24 cellular contexts compared by ENCODE assay signal in the genomic region with DNA sequence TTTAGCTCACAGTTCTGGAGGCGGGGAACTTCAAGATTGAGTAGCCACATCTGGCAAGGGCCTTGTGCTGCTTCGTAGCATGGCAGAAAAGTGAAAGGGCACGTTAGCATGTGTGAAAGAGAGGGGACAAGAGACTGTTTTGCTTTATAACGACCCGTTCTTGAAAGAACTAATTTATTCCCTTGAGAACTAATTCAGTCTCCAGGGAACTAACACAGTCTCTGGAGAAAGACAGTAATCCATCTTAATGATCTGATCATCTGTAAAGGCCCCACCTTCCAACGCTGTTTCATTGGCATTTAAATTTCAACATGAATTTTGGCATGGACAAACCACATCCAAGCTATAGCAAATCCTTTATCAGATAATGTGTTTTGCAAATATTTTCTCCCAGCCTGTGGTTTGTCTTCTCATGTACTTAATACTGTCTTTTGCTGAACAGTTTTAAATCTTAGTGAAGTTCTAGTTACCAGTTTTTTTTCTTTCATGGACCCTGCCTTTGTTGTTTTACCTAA. TPM values are rescaled to one million over a fixed set of nuclear protein-coding genes. Genes with fewer than 3 reads are reported as not detected.
A peak's percentile ranks its signal among the peaks of the same experiment; 100 is the strongest.
DNase-seq lines count a peak whose midpoint lies in the region; ATAC-seq, FAIRE-seq and TF ChIP-seq lines count a peak whose summit lies in the region.
"Had no signal": no experiment of that assay in that cellular context is flagged by ENCODE, and none has a peak within 500 bp of the region (broad histone marks: within the 10 kb centered on the region; RNA-seq: fewer than 3 reads in every experiment).

No MANE protein-coding gene starts in this region.

- H3K4me1 ChIP-seq in GM23338 (ENCODE audit: insufficient read depth) (no peaks in the 10 kb centered on the region), astrocyte (ENCODE audit: insufficient read depth, low read length) (no peaks in the 10 kb centered on the region), neural progenitor cell (peaks cover 6% of the 10 kb centered on the region)
- H3K4me1 ChIP-seq: SJSA1 had no signal

- no peak for FAIRE-seq in astrocyte (lab: Jason Lieb, UNC)
- FAIRE-seq: GM12891, H1 had no signal

- peaks cover 23% of the 10 kb centered on the region; the same call in 2 of the 3 replicates for H3K36me3 Mint-ChIP-seq in GM23338 (ENCODE audit: low read depth)
- peaks cover 13% of the 10 kb centered on the region for H3K36me3 Mint-ChIP-seq in astrocyte (ENCODE audit: low read depth, unreplicated experiment)
- H3K36me3 Mint-ChIP-seq in neural progenitor cell = peaks cover 14% of the 10 kb centered on the region

- H3K27me3 Mint-ChIP-seq in GM23338 (ENCODE audit: insufficient read depth, low read depth, poor library complexity) = no peaks in the 10 kb centered on the region
- H3K27me3 Mint-ChIP-seq in astrocyte (ENCODE audit: low read depth, unreplicated experiment) = no peaks in the 10 kb centered on the region
- H3K27me3 Mint-ChIP-seq in neural progenitor cell (ENCODE audit: insufficient read depth, low read depth) = no peaks in the 10 kb centered on the region
- H3K27me3 Mint-ChIP-seq: T-cell had no signal

- H3K27ac ChIP-seq in GM23338 (ENCODE audit: low read depth) = no peak overlapping the region
- no peak overlapping the region for H3K27ac ChIP-seq in astrocyte (ENCODE audit: low read depth, low read length)
- H3K27ac ChIP-seq in neural progenitor cell = peak overlapping the region; percentile 31
- H3K27ac ChIP-seq: HL-60, PC-9, SJSA1 had no signal

- peak; percentile 6 for DNase-seq in AG10803 (ENCODE audit: low read depth)
- no peak for DNase-seq in GM23338 (ENCODE audit: low spot score)
- peak; percentile 47 for DNase-seq in astrocyte (ENCODE audit: low read depth)
- DNase-seq in neural progenitor cell (ENCODE audit: low spot score) = peak; percentile 16
- DNase-seq in Ammon's horn (ENCODE audit: low spot score) = no peak
- no peak for DNase-seq in NCI-H2107 treated with DMSO at 0.1 percent for 48 hours (lab: John Stamatoyannopoulos, UW; ENCODE audit: unreplicated experiment)
- no peak for DNase-seq in A172 (ENCODE audit: low spot score)
- DNase-seq: DMS79, EL, GDM1, NCI-H1092, NCI-H1417 treated with DMSO at 0.1 percent for 48 hours, NCI-H187 treated with DMSO at 0.1 percent for 48 hours, NCI-H446, NCI-H524 treated with DMSO at 0.1 percent for 48 hours, NCI-H774, PC-9, T-cell had no signal

- H3K4me1 Mint-ChIP-seq in GM23338 (no peaks in the 10 kb centered on the region), astrocyte (ENCODE audit: low read depth, unreplicated experiment) (no peaks in the 10 kb centered on the region), neural progenitor cell (no peaks in the 10 kb centered on the region)

- H3F3A ChIP-seq in GM23338 (replicated peaks; ENCODE audit: low read depth) (no peaks in the 10 kb centered on the region), neural progenitor cell (ENCODE audit: low read depth) (no peaks in the 10 kb centered on the region)

- H2AFZ ChIP-seq in GM23338 (no peak overlapping the region), astrocyte (ENCODE audit: low read depth, low read length) (no peak overlapping the region), neural progenitor cell (replicated peaks) (no peak overlapping the region)
- H2AFZ ChIP-seq: PC-9 had no signal

- H4K20me1 ChIP-seq in GM23338 (replicated peaks; ENCODE audit: insufficient read depth) = no peaks in the 10 kb centered on the region; the same call in 1 of the 2 replicates
- no peaks in the 10 kb centered on the region for H4K20me1 ChIP-seq in astrocyte (ENCODE audit: insufficient read depth, low read length)
- no peaks in the 10 kb centered on the region for H4K20me1 ChIP-seq in neural progenitor cell (ENCODE audit: low read depth)

- no peak for ATAC-seq in GM23338
- ATAC-seq: HCT116, Right ventricle myocardium inferior, T-cell had no signal

- H3K27ac Mint-ChIP-seq in GM23338 (0 out of 2 replicates have a peak overlapping the region, but pooled peaks have one; percentile 16), astrocyte (ENCODE audit: unreplicated experiment) (no peak overlapping the region), neural progenitor cell (no peak overlapping the region)

- H3K9me3 Mint-ChIP-seq in GM23338 = no peaks in the 10 kb centered on the region
- peaks cover 2% of the 10 kb centered on the region for H3K9me3 Mint-ChIP-seq in astrocyte (ENCODE audit: unreplicated experiment)
- H3K9me3 Mint-ChIP-seq in neural progenitor cell = no peaks in the 10 kb centered on the region
- H3K9me3 Mint-ChIP-seq: T-cell had no signal

- H3K9me2 ChIP-seq in GM23338 (ENCODE audit: insufficient read depth) = no peaks in the 10 kb centered on the region

- H3K4me3 Mint-ChIP-seq in GM23338 (no peak overlapping the region), astrocyte (ENCODE audit: unreplicated experiment) (no peak overlapping the region), neural progenitor cell (no peak overlapping the region)
- H3K4me3 Mint-ChIP-seq: T-cell had no signal

- H3K4me2 ChIP-seq in GM23338 (no peak overlapping the region), astrocyte (ENCODE audit: low read length) (no peak overlapping the region), neural progenitor cell (peak overlapping the region; percentile 6)
- H3K4me2 ChIP-seq: PC-9 had no signal

- H3K79me2 ChIP-seq in GM23338 (replicated peaks; ENCODE audit: insufficient read depth) (no peaks in the 10 kb centered on the region), astrocyte (ENCODE audit: insufficient read depth, low read length) (no peaks in the 10 kb centered on the region), neural progenitor cell (ENCODE audit: low read depth) (no peaks in the 10 kb centered on the region)

- TF ChIP-seq CTCF in AG10803 (conservative IDR thresholded peaks at IDR 0.05; ENCODE audit: low read length) (no peak), GM23338 (conservative IDR thresholded peaks at IDR 0.05; ENCODE audit: low read depth in 2 of 2) (no peak), astrocyte (IDR thresholded peaks at IDR 0.05; ENCODE audit: insufficient read depth, low read depth, low read length) (no peak), neural progenitor cell (IDR thresholded peaks at IDR 0.05) (no peak)

- H3K27me3 ChIP-seq in GM23338 (ENCODE audit: insufficient read depth) (no peaks in the 10 kb centered on the region), astrocyte (ENCODE audit: insufficient read depth, low read length) (no peaks in the 10 kb centered on the region), neural progenitor cell (no peaks in the 10 kb centered on the region)
- H3K27me3 ChIP-seq: SJSA1 had no signal

- peaks cover 5% of the 10 kb centered on the region for H3K36me3 ChIP-seq in GM23338 (ENCODE audit: insufficient read depth)
- H3K36me3 ChIP-seq in astrocyte (ENCODE audit: insufficient read depth, low read length) = peaks cover 5% of the 10 kb centered on the region
- H3K36me3 ChIP-seq in neural progenitor cell = no peaks in the 10 kb centered on the region

- H3K9ac ChIP-seq in astrocyte (ENCODE audit: low read length) (no peak overlapping the region), neural progenitor cell (no peak overlapping the region)

- no peaks in the 10 kb centered on the region for H3K9me3 ChIP-seq in astrocyte (ENCODE audit: insufficient read depth, low read depth, low read length)
- no peaks in the 10 kb centered on the region for H3K9me3 ChIP-seq in neural progenitor cell (ENCODE audit: low read depth)
- H3K9me3 ChIP-seq: SJSA1 had no signal

- H3K4me3 ChIP-seq in AG10803 (ENCODE audit: low read length) (no peak overlapping the region), GM23338 (no peak overlapping the region), astrocyte (ENCODE audit: insufficient read depth, low read depth, low read length) (no peak overlapping the region), neural progenitor cell (no peak overlapping the region)
- H3K4me3 ChIP-seq: PC-9, SJSA1 had no signal

RNA-seq across cellular contexts. Expression of a gene that starts 26.1 kb away (rescaled TPM):
- total RNA-seq in GM23338 (2014; rRNA removed; shearing (Covaris generic)) = 20.0 and 20.4 TPM in 2 replicates
- 6.3 and 6.4 TPM in 2 replicates for polyA plus RNA-seq in GM23338 (2016; fragmentation: Nextera tagmentation; extraction: Ambion mirVana)
- total RNA-seq in astrocyte = 35.8 and 38.7 TPM in 2 replicates
- total RNA-seq in neural progenitor cell (ENCODE audit: low replicate concordance) = 19.7 and 27.3 TPM in 2 replicates
- total RNA-seq in A172 (2014; rRNA removed; shearing (Covaris generic)) = 27.4 and 34.4 TPM in 2 replicates

Comparison
In these comparisons a context has a peak if more than half of its experiments do, and no peak if none do; other contexts are left out.
1. DNase-seq: peak in AG10803 (single experiment), astrocyte (single experiment) and neural progenitor cell (single experiment); none in GM23338 (single experiment), Ammon's horn (single experiment), NCI-H2107 treated with DMSO at 0.1 percent for 48 hours (single experiment) and A172 (single experiment).